Comparison of ENCODE assay signal across 8 cellular contexts in genomic region chr9:88388203-88388885, GRCh38. TPM values are rescaled to one million over a fixed set of nuclear protein-coding genes. Genes with fewer than 3 reads are reported as not detected.
DNase-seq lines count a peak whose midpoint lies in the region; ATAC-seq and TF ChIP-seq lines count a peak whose summit lies in the region.

Gene SPIN1, plus strand, starts transcription at chr9:88388444. Its CDS starts 38,096 bp downstream, at chr9:88426540.

- TF ChIP-seq POLR2A in stomach (IDR thresholded peaks at IDR 0.05), result no peak

- no peak within 1 kb of the TSS for H3K27ac ChIP-seq in DOHH2 (ENCODE audit: low read depth, low read length)
- peak within 1 kb of the TSS; percentile 83 for H3K27ac ChIP-seq in RWPE2 (ENCODE audit: poor library complexity, severe bottlenecking)
- H3K27ac ChIP-seq in neural cell (ENCODE audit: low read length), result peak within 1 kb of the TSS; percentile 93
- peak within 1 kb of the TSS; percentile 84 to 100 (median 96) for H3K27ac ChIP-seq in stomach

- H3F3A ChIP-seq in DOHH2 (ENCODE audit: control insufficient read depth, insufficient read depth) (no peaks in the 10 kb centered on the region), neural cell (ENCODE audit: insufficient read depth, low read length, poor library complexity, severe bottlenecking) (no peaks in the 10 kb centered on the region)

- H3K4me2 ChIP-seq in DOHH2 (ENCODE audit: low read length) (peak within 1 kb of the TSS; percentile 77), neural cell (ENCODE audit: low read length) (peak within 1 kb of the TSS; percentile 89)

- intact Hi-C loops in stomach (cut with DNase I; ENCODE audit: low total_unique reads), result no loop called here

- H3K9me2 ChIP-seq in DOHH2 (replicated peaks; ENCODE audit: control insufficient read depth, low read length), result no peaks in the 10 kb centered on the region
- H3K9me2 ChIP-seq in neural cell (ENCODE audit: insufficient read depth, low read length), result no peaks in the 10 kb centered on the region

- peaks cover 29% of the 10 kb centered on the region for H3K4me1 ChIP-seq in DOHH2 (ENCODE audit: control insufficient read depth, low read length)
- H3K4me1 ChIP-seq in RWPE2 (ENCODE audit: insufficient read depth, poor library complexity, severe bottlenecking), result peaks cover 13% of the 10 kb centered on the region
- H3K4me1 ChIP-seq in stomach, result peaks cover 5 to 54% (median 33%) of the 10 kb centered on the region in 4 donors

- TF ChIP-seq RAD21 in neural cell (conservative IDR thresholded peaks at IDR 0.05), result peak; percentile 11

- TF ChIP-seq EP300 in neural cell (conservative IDR thresholded peaks at IDR 0.05; ENCODE audit: poor library complexity, severe bottlenecking) (no peak), stomach (IDR thresholded peaks at IDR 0.05) (no peak)

- peak within 1 kb of the TSS; percentile 92 for H2AFZ ChIP-seq in neural cell (ENCODE audit: low read depth, low read length)

- H3K27me3 ChIP-seq in DOHH2 (ENCODE audit: control insufficient read depth, low read length) (no peaks in the 10 kb centered on the region), RWPE2 (ENCODE audit: insufficient read depth, poor library complexity, severe bottlenecking) (no peaks in the 10 kb centered on the region), neural cell (ENCODE audit: insufficient read depth, low read depth, low read length) (no peaks in the 10 kb centered on the region), stomach (no peaks in the 10 kb centered on the region)

- H3K4me3 ChIP-seq in DOHH2 (ENCODE audit: low read length) (peak within 1 kb of the TSS; percentile 83), RWPE2 (ENCODE audit: severe bottlenecking) (peak within 1 kb of the TSS; percentile 100), fibroblast of the aortic adventitia (ENCODE audit: low read depth, low read length) (peak within 1 kb of the TSS; percentile 97), neural cell (ENCODE audit: low read length) (peak within 1 kb of the TSS; percentile 95), stomach (peak within 1 kb of the TSS; percentile 89 to 98 (median 93))

- ATAC-seq in GM21515 (IDR thresholded peaks at IDR 0.05; ENCODE audit: unreplicated experiment), result peak; percentile 83
- ATAC-seq in RWPE2 (ENCODE audit: low read depth), result peak; percentile 68

- no peaks in the 10 kb centered on the region for H3K9me3 ChIP-seq in DOHH2 (ENCODE audit: control insufficient read depth, insufficient read depth, low read length)
- H3K9me3 ChIP-seq in RWPE2 (ENCODE audit: severe bottlenecking), result no peaks in the 10 kb centered on the region
- no peaks in the 10 kb centered on the region for H3K9me3 ChIP-seq in neural cell (ENCODE audit: low read length)
- no peaks in the 10 kb centered on the region for H3K9me3 ChIP-seq in stomach

- H3K79me2 ChIP-seq in DOHH2 (ENCODE audit: control insufficient read depth, low read length) (peaks cover 45% of the 10 kb centered on the region), neural cell (replicated peaks; ENCODE audit: insufficient read depth, low read length) (peaks cover 42% of the 10 kb centered on the region)

- H4K20me1 ChIP-seq in DOHH2 (ENCODE audit: control insufficient read depth, insufficient read depth, low read depth, low read length), result peaks cover 12% of the 10 kb centered on the region; the same call in 1 of the 2 replicates
- no peaks in the 10 kb centered on the region for H4K20me1 ChIP-seq in neural cell (ENCODE audit: insufficient read depth)

- 0 to 1% (median 1%) methylated on average over 14 to 106 of the region's 106 CpGs for WGBS in stomach, 5 donors

- peak within 1 kb of the TSS; percentile 92 for H3K9ac ChIP-seq in neural cell (ENCODE audit: low read length)

- TF ChIP-seq CTCF in DOHH2 (IDR thresholded peaks at IDR 0.05; ENCODE audit: low read depth, low read length, poor library complexity, severe bottlenecking) (no peak), RWPE2 (IDR thresholded peaks at IDR 0.05; ENCODE audit: poor library complexity, severe bottlenecking) (peak; percentile 89), fibroblast of the aortic adventitia (IDR thresholded peaks at IDR 0.05; ENCODE audit: insufficient read depth, low read length) (peak; percentile 43), neural cell (IDR thresholded peaks at IDR 0.05; ENCODE audit: poor library complexity, severe bottlenecking) (peak; percentile 62), stomach (IDR thresholded peaks at IDR 0.05) (peak in 2 of 7 experiments; percentile 30 to 86)

- H3K36me3 ChIP-seq in DOHH2 (ENCODE audit: control insufficient read depth, low read length), result peaks cover 12% of the 10 kb centered on the region; the same call in 1 of the 2 replicates
- peaks cover 29% of the 10 kb centered on the region for H3K36me3 ChIP-seq in RWPE2 (ENCODE audit: low read depth)
- no peaks in the 10 kb centered on the region for H3K36me3 ChIP-seq in neural cell (ENCODE audit: insufficient read depth, low read length)
- no peaks in the 10 kb centered on the region for H3K36me3 ChIP-seq in stomach

- peak; percentile 73 for DNase-seq in HuH-7 (ENCODE audit: low spot score)
- peak; percentile 75 for DNase-seq in RWPE2 (ENCODE audit: low spot score)
- peak; percentile 80 for DNase-seq in activated T-helper 9 cell treated with anti-CD3 and anti-CD28 coated beads, Interleukin-2, amount 50 U/mL, for 16 hours (ENCODE audit: low read depth)
- DNase-seq in fibroblast of the aortic adventitia (ENCODE audit: low read depth), result peak; percentile 64
- peak; percentile 84 for DNase-seq in stomach

TF ChIP-seq in neural cell, 6 proteins besides CTCF, POLR2A, EP300 and RAD21:
- TF ChIP-seq TAF1 (IDR thresholded peaks at IDR 0.05; ENCODE audit: low read depth) (no peak), SMC3 (conservative IDR thresholded peaks at IDR 0.05; ENCODE audit: poor library complexity) (peak; percentile 36), POLR2AphosphoS5 (IDR thresholded peaks at IDR 0.05) (peak; percentile 88)

RNA-seq across cellular contexts. Expression of gene SPIN1, which starts in this region (rescaled TPM):
- 92.5 and 135 TPM in 2 replicates for total RNA-seq in fibroblast of the aortic adventitia (ENCODE audit: low replicate concordance)
- polyA plus RNA-seq in neural cell, result 278 and 282 TPM in 2 replicates
- 299 and 322 TPM in 2 replicates for polyA minus RNA-seq in neural cell
- total RNA-seq in stomach, result 100 to 1,000 TPM in 1 of 5 donors, 10 to 100 TPM in 4; 26.1 to 120 (median 50.7) TPM
- 10 to 100 TPM; 18.3 to 38.3 (median 25.9) TPM for polyA plus RNA-seq in stomach
